Comparison of ENCODE assay signal across 20 cellular contexts in genomic region chr4:167216783-167217182, GRCh38. TPM values are rescaled to one million over a fixed set of nuclear protein-coding genes. Genes with fewer than 3 reads are reported as not detected.
A peak's percentile ranks its signal among the peaks of the same experiment; 100 is the strongest.
DNase-seq lines count a peak whose midpoint lies in the region; ATAC-seq and TF ChIP-seq lines count a peak whose summit lies in the region.
"Had no signal": no experiment of that assay in that cellular context is flagged by ENCODE, and none has a peak within 500 bp of the region (broad histone marks: within the 10 kb centered on the region; RNA-seq: fewer than 3 reads in every experiment).

No MANE protein-coding gene starts in this region.

- H3K27me3 Mint-ChIP-seq in activated CD4-positive, alpha-beta memory T cell treated with anti-CD3 and anti-CD28 coated beads for 36 hours: no peaks in the 10 kb centered on the region
- H3K27me3 Mint-ChIP-seq: CD4-positive, alpha-beta T cell; CD8-positive, alpha-beta memory T cell had no signal

- peaks cover 2% of the 10 kb centered on the region for H3K9me3 Mint-ChIP-seq in activated CD4-positive, alpha-beta memory T cell treated with anti-CD3 and anti-CD28 coated beads for 36 hours

- no peaks in the 10 kb centered on the region for H3K27me3 ChIP-seq in parathyroid adenoma (ENCODE audit: control insufficient read depth, insufficient read depth, low read length)
- H3K27me3 ChIP-seq: BE2C; BLaER1 treated with 17β-estradiol and CSF1 and Interleukin-3, amounts not matched to agents 10 nM and 100 nM had no signal

- H3K79me2 ChIP-seq in parathyroid adenoma: no peaks in the 10 kb centered on the region

- H3K4me3 Mint-ChIP-seq in activated CD4-positive, alpha-beta memory T cell treated with anti-CD3 and anti-CD28 coated beads for 36 hours: no peak overlapping the region
- H3K4me3 Mint-ChIP-seq: CD14-positive monocyte; CD4-positive, alpha-beta T cell; CD8-positive, alpha-beta memory T cell; HFFc6 had no signal

- H3K36me3 Mint-ChIP-seq in activated CD4-positive, alpha-beta memory T cell treated with anti-CD3 and anti-CD28 coated beads for 36 hours: no peaks in the 10 kb centered on the region
- H3K36me3 Mint-ChIP-seq: CD14-positive monocyte; CD8-positive, alpha-beta memory T cell had no signal

- no peak overlapping the region for H3K27ac Mint-ChIP-seq in activated CD4-positive, alpha-beta memory T cell treated with anti-CD3 and anti-CD28 coated beads for 36 hours
- H3K27ac Mint-ChIP-seq: CD14-positive monocyte; CD4-positive, alpha-beta T cell; CD8-positive, alpha-beta memory T cell; HFFc6 had no signal

- TF ChIP-seq CTCF in VCaP (conservative IDR thresholded peaks at IDR 0.05): no peak
- no peak for TF ChIP-seq CTCF in parathyroid adenoma (IDR thresholded peaks at IDR 0.05)

- DNase-seq in DMS53 treated with DMSO at 0.1 percent for 48 hours (lab: John Stamatoyannopoulos, UW; ENCODE audit: unreplicated experiment): peak; percentile 31
- DNase-seq in activated CD4-positive, alpha-beta memory T cell treated with anti-CD3 and anti-CD28 coated beads for 36 hours: no peak
- DNase-seq in stimulated activated CD4-positive, alpha-beta T cell treated with anti-CD3 and anti-CD28 coated beads, Interleukin-15, amount 100 ng/mL, for 24 hours: no peak
- DNase-seq: ACHN; AML-193; BE2C; CD4-positive, alpha-beta T cell; CD8-positive, alpha-beta memory T cell; DMS 273 treated with DMSO at 0.1 percent for 48 hours; DND-41; GOT3; HFFc6 had no signal

- peaks cover 4% of the 10 kb centered on the region for H3K4me1 ChIP-seq in parathyroid adenoma
- H3K4me1 ChIP-seq: BE2C had no signal

- no peaks in the 10 kb centered on the region for H3K36me3 ChIP-seq in parathyroid adenoma (ENCODE audit: control insufficient read depth, insufficient read depth, low read length)
- H3K36me3 ChIP-seq: BE2C; BLaER1 treated with 17β-estradiol and CSF1 and Interleukin-3, amounts not matched to agents 10 nM and 100 nM; HAP-1 had no signal

- intact Hi-C loops in activated CD4-positive, alpha-beta memory T cell treated with anti-CD3 and anti-CD28 coated beads for 36 hours (cut with micrococcal nuclease): no loop called here

- no peak overlapping the region for H3K4me2 ChIP-seq in parathyroid adenoma (ENCODE audit: low read length)
- H3K4me2 ChIP-seq: A549; BLaER1 treated with 17β-estradiol and CSF1 and Interleukin-3, amounts not matched to agents 10 nM and 100 nM had no signal

- no peaks in the 10 kb centered on the region for H3K4me1 Mint-ChIP-seq in activated CD4-positive, alpha-beta memory T cell treated with anti-CD3 and anti-CD28 coated beads for 36 hours (ENCODE audit: low read depth)
- H3K4me1 Mint-ChIP-seq: CD8-positive, alpha-beta memory T cell had no signal

- H2AFZ ChIP-seq in parathyroid adenoma: no peak overlapping the region

- H3K27ac ChIP-seq in VCaP: peak overlapping the region; percentile 40; the same call in 1 of the 2 replicates
- H3K27ac ChIP-seq in parathyroid adenoma: peak overlapping the region; percentile 75
- H3K27ac ChIP-seq: A549; BLaER1 treated with 17β-estradiol and CSF1 and Interleukin-3, amounts not matched to agents 10 nM and 100 nM had no signal

- ATAC-seq in GM21825 (IDR thresholded peaks at IDR 0.05; ENCODE audit: unreplicated experiment): no peak
- ATAC-seq: A549, GM12878 had no signal

- POLR2A ChIA-PET in activated CD4-positive, alpha-beta memory T cell treated with anti-CD3 and anti-CD28 coated beads for 36 hours (lab: Charles Lee): no interaction called here

- CTCF ChIA-PET in activated CD4-positive, alpha-beta memory T cell treated with anti-CD3 and anti-CD28 coated beads for 36 hours (lab: Charles Lee): no interaction called here

- H3K4me3 ChIP-seq in parathyroid adenoma (ENCODE audit: low read depth, low read length): no peak overlapping the region
- H3K4me3 ChIP-seq: A549; BLaER1 treated with 17β-estradiol and CSF1 and Interleukin-3, amounts not matched to agents 10 nM and 100 nM; GM12878; HAP-1 had no signal

- no peaks in the 10 kb centered on the region for H3K9me3 ChIP-seq in parathyroid adenoma (ENCODE audit: control insufficient read depth, low read length)
- H3K9me3 ChIP-seq: A549; BE2C; BLaER1 treated with 17β-estradiol and CSF1 and Interleukin-3, amounts not matched to agents 10 nM and 100 nM; HAP-1 had no signal

- no peak overlapping the region for H3K9ac ChIP-seq in parathyroid adenoma
- H3K9ac ChIP-seq: BLaER1 treated with 17β-estradiol and CSF1 and Interleukin-3, amounts not matched to agents 10 nM and 100 nM had no signal

RNA-seq across cellular contexts. Expression of gene SPOCK3, which starts 17.5 kb away (rescaled TPM):
- not detected for total RNA-seq in activated CD4-positive, alpha-beta memory T cell treated with anti-CD3 and anti-CD28 coated beads for 36 hours
- total RNA-seq: CD4-positive, alpha-beta T cell; CD8-positive, alpha-beta memory T cell; GM12878; HFFc6 had no signal
